ENCODE assay signal across 37 cellular contexts in genomic region chr4:177961709-177962380, GRCh38.
"Had no signal": no experiment of that assay in that cellular context is flagged by ENCODE, and none has a peak within 500 bp of the region (broad histone marks: within the 10 kb centered on the region; RNA-seq: fewer than 3 reads in every experiment).

No MANE protein-coding gene starts in this region.

- H3K4me3 Mint-ChIP-seq: activated B cell treated with CpG ODN at 0.5 μM for 24 hours; activated CD4-positive, alpha-beta memory T cell treated with anti-CD3 and anti-CD28 coated beads, Interleukin-2, amount 10 ng/mL, durations not matched to agents 7 days and 5 days; activated CD4-positive, alpha-beta T cell treated with anti-CD3 and anti-CD28 coated beads, Interleukin-2, amount 10 ng/mL, durations not matched to agents 24 days and 14 days; activated CD8-positive, alpha-beta memory T cell treated with anti-CD3 and anti-CD28 coated beads, Interleukin-2, amount 10 ng/mL, durations not matched to agents 7 days and 5 days; activated CD8-positive, alpha-beta T cell treated with anti-CD3 and anti-CD28 coated beads, Interleukin-2, amount 10 ng/mL, durations not matched to agents 7 days and 5 days; activated naive CD4-positive, alpha-beta T cell treated with anti-CD3 and anti-CD28 coated beads, Interleukin-2, amount 10 ng/mL, durations not matched to agents 7 days and 5 days; activated naive CD4-positive, alpha-beta T cell treated with anti-CD3 and anti-CD28 coated beads, Interleukin-2, amount 50 U/mL, for 24 hours; activated naive CD8-positive, alpha-beta T cell; activated naive CD8-positive, alpha-beta T cell treated with anti-CD3 and anti-CD28 coated beads, Interleukin-2, amount 10 ng/mL, durations not matched to agents 7 days and 5 days; activated naive CD8-positive, alpha-beta T cell treated with anti-CD3 and anti-CD28 coated beads, Interleukin-2, amount 50 U/mL, for 24 hours; activated T-cell treated with anti-CD3 and anti-CD28 coated beads, Interleukin-2, amount 50 U/mL, for 24 hours; brain; central memory CD8-positive, alpha-beta T cell; T-helper 1 cell treated with Interleukin-12 subunit alpha and Interleukin-12 subunit beta and Interleukin-4 antibody, amounts not matched to agents 30 μg/mL and 1 μg/mL, for 36 hours; T-helper 2 cell treated with Interferon-gamma antibody and Interleukin-4, amounts not matched to agents 5 μg/mL and 100 μg/mL, for 36 hours had no signal

- H3K36me3 Mint-ChIP-seq: activated CD8-positive, alpha-beta memory T cell treated with anti-CD3 and anti-CD28 coated beads, Interleukin-2, amount 10 ng/mL, durations not matched to agents 7 days and 5 days; activated naive CD4-positive, alpha-beta T cell treated with anti-CD3 and anti-CD28 coated beads, Interleukin-2, amount 10 ng/mL, durations not matched to agents 7 days and 5 days; activated naive CD4-positive, alpha-beta T cell treated with anti-CD3 and anti-CD28 coated beads, Interleukin-2, amount 50 U/mL, for 24 hours; activated naive CD8-positive, alpha-beta T cell; activated naive CD8-positive, alpha-beta T cell treated with anti-CD3 and anti-CD28 coated beads, Interleukin-2, amount 10 ng/mL, durations not matched to agents 7 days and 5 days; brain had no signal

- H3K4me1 ChIP-seq: ascending aorta had no signal

- H3K36me3 ChIP-seq: ascending aorta, cardiac muscle cell had no signal

- H3K27ac ChIP-seq: ascending aorta, cardiac muscle cell, VCaP had no signal

- FAIRE-seq: bronchial epithelial cell, TTC549 had no signal

- H3K27ac Mint-ChIP-seq: activated B cell treated with CpG ODN at 0.5 μM for 24 hours; activated CD4-positive, alpha-beta memory T cell treated with anti-CD3 and anti-CD28 coated beads, Interleukin-2, amount 10 ng/mL, durations not matched to agents 7 days and 5 days; activated CD4-positive, alpha-beta T cell treated with anti-CD3 and anti-CD28 coated beads, Interleukin-2, amount 10 ng/mL, durations not matched to agents 24 days and 14 days; activated CD8-positive, alpha-beta memory T cell treated with anti-CD3 and anti-CD28 coated beads, Interleukin-2, amount 10 ng/mL, durations not matched to agents 7 days and 5 days; activated CD8-positive, alpha-beta T cell treated with anti-CD3 and anti-CD28 coated beads, Interleukin-2, amount 10 ng/mL, durations not matched to agents 7 days and 5 days; activated naive CD4-positive, alpha-beta T cell treated with anti-CD3 and anti-CD28 coated beads, Interleukin-2, amount 10 ng/mL, durations not matched to agents 7 days and 5 days; activated naive CD4-positive, alpha-beta T cell treated with anti-CD3 and anti-CD28 coated beads, Interleukin-2, amount 50 U/mL, for 24 hours; activated naive CD8-positive, alpha-beta T cell; activated naive CD8-positive, alpha-beta T cell treated with anti-CD3 and anti-CD28 coated beads, Interleukin-2, amount 10 ng/mL, durations not matched to agents 7 days and 5 days; activated naive CD8-positive, alpha-beta T cell treated with anti-CD3 and anti-CD28 coated beads, Interleukin-2, amount 50 U/mL, for 24 hours; activated T-cell treated with anti-CD3 and anti-CD28 coated beads, Interleukin-2, amount 50 U/mL, for 24 hours; activated T-helper 2 cell treated with anti-CD3 and anti-CD28 coated beads, Interferon-gamma antibody, Interleukin-2, Interleukin-4, amounts not matched to agents 10 μg/mL and 5 μg/mL and 100 μg/mL, durations not matched to agents 14 hours and 24 hours and 36 hours; brain; T-helper 1 cell treated with Interleukin-12 subunit alpha and Interleukin-12 subunit beta and Interleukin-4 antibody, amounts not matched to agents 30 μg/mL and 1 μg/mL, for 36 hours; T-helper 2 cell treated with Interferon-gamma antibody and Interleukin-4, amounts not matched to agents 5 μg/mL and 100 μg/mL, for 36 hours had no signal

- H3K4me3 ChIP-seq: ascending aorta, cardiac muscle cell had no signal

- H3K27me3 Mint-ChIP-seq: activated B cell treated with CpG ODN at 0.5 μM for 24 hours; activated CD4-positive, alpha-beta memory T cell treated with anti-CD3 and anti-CD28 coated beads, Interleukin-2, amount 10 ng/mL, durations not matched to agents 7 days and 5 days; activated CD4-positive, alpha-beta T cell treated with anti-CD3 and anti-CD28 coated beads, Interleukin-2, amount 10 ng/mL, durations not matched to agents 24 days and 14 days; activated CD8-positive, alpha-beta memory T cell treated with anti-CD3 and anti-CD28 coated beads, Interleukin-2, amount 10 ng/mL, durations not matched to agents 7 days and 5 days; activated naive CD4-positive, alpha-beta T cell treated with anti-CD3 and anti-CD28 coated beads, Interleukin-2, amount 10 ng/mL, durations not matched to agents 7 days and 5 days; activated naive CD4-positive, alpha-beta T cell treated with anti-CD3 and anti-CD28 coated beads, Interleukin-2, amount 50 U/mL, for 24 hours; activated naive CD8-positive, alpha-beta T cell; activated naive CD8-positive, alpha-beta T cell treated with anti-CD3 and anti-CD28 coated beads, Interleukin-2, amount 10 ng/mL, durations not matched to agents 7 days and 5 days; activated naive CD8-positive, alpha-beta T cell treated with anti-CD3 and anti-CD28 coated beads, Interleukin-2, amount 50 U/mL, for 24 hours; activated T-cell treated with anti-CD3 and anti-CD28 coated beads, Interleukin-2, amount 50 U/mL, for 24 hours; brain; central memory CD8-positive, alpha-beta T cell had no signal

- H3K27me3 ChIP-seq: ascending aorta, cardiac muscle cell had no signal

- H3K9me3 Mint-ChIP-seq: activated CD4-positive, alpha-beta memory T cell treated with anti-CD3 and anti-CD28 coated beads, Interleukin-2, amount 10 ng/mL, durations not matched to agents 7 days and 5 days; activated CD4-positive, alpha-beta T cell treated with anti-CD3 and anti-CD28 coated beads, Interleukin-2, amount 10 ng/mL, durations not matched to agents 24 days and 14 days; activated naive CD4-positive, alpha-beta T cell treated with anti-CD3 and anti-CD28 coated beads, Interleukin-2, amount 10 ng/mL, durations not matched to agents 7 days and 5 days; activated naive CD4-positive, alpha-beta T cell treated with anti-CD3 and anti-CD28 coated beads, Interleukin-2, amount 50 U/mL, for 24 hours; activated naive CD8-positive, alpha-beta T cell treated with anti-CD3 and anti-CD28 coated beads, Interleukin-2, amount 10 ng/mL, durations not matched to agents 7 days and 5 days; activated naive CD8-positive, alpha-beta T cell treated with anti-CD3 and anti-CD28 coated beads, Interleukin-2, amount 50 U/mL, for 24 hours; activated T-cell treated with anti-CD3 and anti-CD28 coated beads, Interleukin-2, amount 50 U/mL, for 24 hours; activated T-helper 2 cell treated with anti-CD3 and anti-CD28 coated beads, Interferon-gamma antibody, Interleukin-2, Interleukin-4, amounts not matched to agents 10 μg/mL and 5 μg/mL and 100 μg/mL, durations not matched to agents 14 hours and 24 hours and 36 hours; T-helper 1 cell treated with Interleukin-12 subunit alpha and Interleukin-12 subunit beta and Interleukin-4 antibody, amounts not matched to agents 30 μg/mL and 1 μg/mL, for 36 hours; T-helper 2 cell treated with Interferon-gamma antibody and Interleukin-4, amounts not matched to agents 5 μg/mL and 100 μg/mL, for 36 hours had no signal

- H3K9me3 ChIP-seq: ascending aorta had no signal

- DNase-seq: activated B cell treated with CpG ODN at 0.5 μM for 24 hours; activated CD4-positive, alpha-beta memory T cell treated with anti-CD3 and anti-CD28 coated beads, Interleukin-2, amount 10 ng/mL, durations not matched to agents 7 days and 5 days; activated CD4-positive, alpha-beta T cell treated with anti-CD3 and anti-CD28 coated beads for 4 hours; activated CD4-positive, alpha-beta T cell treated with anti-CD3 and anti-CD28 coated beads, Interleukin-2, amount 10 ng/mL, durations not matched to agents 24 days and 14 days; activated CD4-positive, alpha-beta T cell treated with anti-CD3 and anti-CD28 coated beads, Interleukin-2, amount 50 U/mL, for 1 hour; activated CD4-positive, alpha-beta T cell treated with anti-CD3 and anti-CD28 coated beads, Interleukin-2, amount 50 U/mL, for 4 hours; activated CD4-positive, CD25-positive, alpha-beta regulatory T cell treated with anti-CD3 and anti-CD28 coated beads, Interleukin-2, amount 50 U/mL, for 72 hours; activated CD8-positive, alpha-beta memory T cell treated with anti-CD3 and anti-CD28 coated beads for 24 hours; activated CD8-positive, alpha-beta memory T cell treated with anti-CD3 and anti-CD28 coated beads, Interleukin-2, amount 10 ng/mL, durations not matched to agents 7 days and 5 days; activated CD8-positive, alpha-beta memory T cell treated with anti-CD3 and anti-CD28 coated beads, Interleukin-2, amount 50 U/mL, for 48 hours; activated CD8-positive, alpha-beta T cell treated with anti-CD3 and anti-CD28 coated beads, Interleukin-2, amount 10 ng/mL, durations not matched to agents 7 days and 5 days; activated effector memory CD4-positive, alpha-beta T cell treated with Interleukin-2 at 50 U/mL for 16 hours; activated gamma-delta T cell; activated naive CD4-positive, alpha-beta T cell treated with anti-CD3 and anti-CD28 coated beads, Interleukin-2, amount 10 ng/mL, durations not matched to agents 7 days and 5 days; activated naive CD4-positive, alpha-beta T cell treated with Interleukin-2 at 50 U/mL for 16 hours; activated naive CD8-positive, alpha-beta T cell treated with anti-CD3 and anti-CD28 coated beads, Interleukin-2, amount 10 ng/mL, durations not matched to agents 7 days and 5 days; activated naive CD8-positive, alpha-beta T cell treated with anti-CD3 and anti-CD28 coated beads, Interleukin-2, amount 50 U/mL, for 24 hours; activated T-cell treated with anti-CD3 and anti-CD28 coated beads, Interleukin-2, amount 50 U/mL, for 24 hours; activated T-cell treated with anti-CD3 and anti-CD28 coated beads, Interleukin-2, amount 50 U/mL, for 48 hours; amygdala; anterior cingulate cortex; caudate nucleus; T-helper 1 cell; T-helper 2 cell; T-helper 9 cell had no signal

- H3K4me1 Mint-ChIP-seq: activated B cell treated with CpG ODN at 0.5 μM for 24 hours; activated CD4-positive, alpha-beta memory T cell treated with anti-CD3 and anti-CD28 coated beads, Interleukin-2, amount 10 ng/mL, durations not matched to agents 7 days and 5 days; activated CD4-positive, alpha-beta T cell treated with anti-CD3 and anti-CD28 coated beads, Interleukin-2, amount 10 ng/mL, durations not matched to agents 24 days and 14 days; activated CD8-positive, alpha-beta memory T cell treated with anti-CD3 and anti-CD28 coated beads, Interleukin-2, amount 10 ng/mL, durations not matched to agents 7 days and 5 days; activated naive CD4-positive, alpha-beta T cell treated with anti-CD3 and anti-CD28 coated beads, Interleukin-2, amount 10 ng/mL, durations not matched to agents 7 days and 5 days; activated naive CD4-positive, alpha-beta T cell treated with anti-CD3 and anti-CD28 coated beads, Interleukin-2, amount 50 U/mL, for 24 hours; activated naive CD8-positive, alpha-beta T cell treated with anti-CD3 and anti-CD28 coated beads, Interleukin-2, amount 10 ng/mL, durations not matched to agents 7 days and 5 days; activated naive CD8-positive, alpha-beta T cell treated with anti-CD3 and anti-CD28 coated beads, Interleukin-2, amount 50 U/mL, for 24 hours; brain; central memory CD8-positive, alpha-beta T cell had no signal

- ATAC-seq: activated CD8-positive, alpha-beta memory T cell treated with anti-CD3 and anti-CD28 coated beads, Interleukin-2, amount 10 ng/mL, durations not matched to agents 7 days and 5 days; activated CD8-positive, alpha-beta T cell treated with anti-CD3 and anti-CD28 coated beads, Interleukin-2, amount 10 ng/mL, durations not matched to agents 7 days and 5 days; activated naive CD8-positive, alpha-beta T cell treated with anti-CD3 and anti-CD28 coated beads, Interleukin-2, amount 50 U/mL, for 24 hours had no signal
